1 cellular context compared by ENCODE assay signal in genomic region chr10:6103591-6103990, GRCh38.
TF ChIP-seq lines count a peak whose summit lies in the region.

No MANE protein-coding gene starts in this region.

TF ChIP-seq in GM12878, 131 proteins besides CTCF, POLR2A, EP300 and RAD21:
- TF ChIP-seq YY1 (IDR thresholded peaks at IDR 0.05; ENCODE audit: low read depth, low read length): no peak
- TF ChIP-seq SP1 (IDR thresholded peaks at IDR 0.05; ENCODE audit: low read depth, low read length): no peak
- TF ChIP-seq ZBED1 (IDR thresholded peaks at IDR 0.05; ENCODE audit: borderline replicate concordance): no peak
- no peak for TF ChIP-seq RB1 (IDR thresholded peaks at IDR 0.05; ENCODE audit: borderline replicate concordance)
- TF ChIP-seq SRF (IDR thresholded peaks at IDR 0.05; ENCODE audit: low read depth in 2 of 2, low read length in 2 of 2): no peak
- TF ChIP-seq ZNF207 (IDR thresholded peaks at IDR 0.05; ENCODE audit: borderline replicate concordance): no peak
- no peak for TF ChIP-seq FOXM1 (IDR thresholded peaks at IDR 0.05; ENCODE audit: low read depth, low read length)
- no peak for TF ChIP-seq NRF1 (conservative IDR thresholded peaks at IDR 0.05; ENCODE audit: low read depth, low read length)
- TF ChIP-seq LARP7 (IDR thresholded peaks at IDR 0.05): no peak
- TF ChIP-seq SPI1 (IDR thresholded peaks at IDR 0.05; ENCODE audit: borderline replicate concordance, insufficient read depth, low read depth, low read length): no peak
- TF ChIP-seq BHLHE40 (IDR thresholded peaks at IDR 0.05; ENCODE audit: borderline replicate concordance in 1 of 2, low read depth in 2 of 2, low read length in 1 of 2): no peak
- no peak for TF ChIP-seq ZBTB4 (CRISPR knock-in tag; IDR thresholded peaks at IDR 0.05)
- no peak for TF ChIP-seq CUX1 (IDR thresholded peaks at IDR 0.05; ENCODE audit: insufficient replicate concordance, low read depth, low read length)
- no peak for TF ChIP-seq ZNF217 (IDR thresholded peaks at IDR 0.05)
- TF ChIP-seq SUZ12 (IDR thresholded peaks at IDR 0.05; ENCODE audit: unreplicated experiment): no peak
- TF ChIP-seq CEBPZ (IDR thresholded peaks at IDR 0.05; ENCODE audit: low read depth, low read length): no peak
- TF ChIP-seq SMARCA5 (IDR thresholded peaks at IDR 0.05): no peak
